In genomic region chr6:14784596-14785360, GRCh38 we compare ENCODE assay signal across 1 cellular context.
TF ChIP-seq lines count a peak whose summit lies in the region.

No MANE protein-coding gene starts in this region.

TF ChIP-seq in GM23338, 12 proteins besides CTCF, POLR2A, EP300 and RAD21 (continued from another document):
- TF ChIP-seq ZNF462 (CRISPR knock-in tag; IDR thresholded peaks at IDR 0.05) (peak; percentile 81; the same call in 1 of the 2 replicates), EZH2phosphoT487 (IDR thresholded peaks at IDR 0.05; ENCODE audit: unreplicated experiment) (no peak), STAT1 (IDR thresholded peaks at IDR 0.05; ENCODE audit: unreplicated experiment) (no peak), CREB1 (CRISPR knock-in tag; IDR thresholded peaks at IDR 0.05; ENCODE audit: low read depth) (peak; percentile 22; the same call in 1 of the 2 replicates), EZH2 (IDR thresholded peaks at IDR 0.05; ENCODE audit: low read depth, unreplicated experiment) (no peak), JUNB (IDR thresholded peaks at IDR 0.05; ENCODE audit: unreplicated experiment) (no peak)
